8 cellular contexts compared by ENCODE assay signal in genomic region chr6:32127717-32128592, GRCh38. TPM values are rescaled to one million over a fixed set of nuclear protein-coding genes. Genes with fewer than 3 reads are reported as not detected.
A peak's percentile ranks its signal among the peaks of the same experiment; 100 is the strongest.
DNase-seq lines count a peak whose midpoint lies in the region; ATAC-seq and TF ChIP-seq lines count a peak whose summit lies in the region.

Gene ATF6B, minus strand, starts transcription at chr6:32128246. Its CDS starts 39 bp downstream, at chr6:32128207.

- H3K9me3 ChIP-seq in testis = no peaks in the 10 kb centered on the region

- peak within 1 kb of the TSS; percentile 98 for H3K4me3 Mint-ChIP-seq in activated naive CD8-positive, alpha-beta T cell

- ATAC-seq in HG02623 (IDR thresholded peaks at IDR 0.05; ENCODE audit: unreplicated experiment) (peak; percentile 86), omental fat pad (ENCODE audit: low FRiP score) (peak; percentile 92)

- intact Hi-C loops in testis (cut with DNase I; ENCODE audit: low total_unique reads) = loop anchor here (10.0 kb wide), 1 partner anchor 173 kb away; the partner anchor contains the start of genes NELFE and SKIC2

- TF ChIP-seq CTCF in GM10248 (IDR thresholded peaks at IDR 0.05; ENCODE audit: control extremely low read depth, extremely low read depth, low read depth, missing control alignments) (no peak), omental fat pad (IDR thresholded peaks at IDR 0.05) (no peak), testis (IDR thresholded peaks at IDR 0.05) (no peak)

- DNase-seq in GM10248 (ENCODE audit: extremely low spot score) (peak; percentile 98), NCI-H1105 (lab: John Stamatoyannopoulos, UW) (peak; percentile 98), SKM-1 treated with dmso at 0.1 percent for 144 hours (lab: John Stamatoyannopoulos, UW; ENCODE audit: unreplicated experiment) (peak; percentile 99), glomerular visceral epithelial cell (ENCODE audit: extremely low spot score) (peak; percentile 100), omental fat pad (ENCODE audit: low spot score) (peak; percentile 91), testis (peak; percentile 100)

- H3K4me1 Mint-ChIP-seq in activated naive CD8-positive, alpha-beta T cell (ENCODE audit: low read depth) = peaks cover 55% of the 10 kb centered on the region

- H3K36me3 Mint-ChIP-seq in activated naive CD8-positive, alpha-beta T cell = peaks cover 10% of the 10 kb centered on the region

- H3K9me3 Mint-ChIP-seq in activated naive CD8-positive, alpha-beta T cell (ENCODE audit: low read depth) = no peaks in the 10 kb centered on the region

- H3K4me1 ChIP-seq in testis = peaks cover 23% of the 10 kb centered on the region

- no peaks in the 10 kb centered on the region for H3K36me3 ChIP-seq in testis (ENCODE audit: low read depth, missing control alignments)

- peak within 1 kb of the TSS; percentile 92 to 99 for H3K27ac ChIP-seq in testis

- peak within 1 kb of the TSS; percentile 87 to 90 for H3K4me3 ChIP-seq in testis

- POLR2A ChIA-PET in GM10248 (lab: Yijun Ruan, JAX) = interaction anchor here (0.5 to 0.8 kb wide), 3 partner anchors 11 to 732 kb away, joined by 3 to 8 read pairs (median 7); no protein-coding TSS in a partner anchor

- H3K27ac Mint-ChIP-seq in activated naive CD8-positive, alpha-beta T cell = peak within 1 kb of the TSS; percentile 95

- WGBS in testis, 2 donors = 0 to 1% methylated on average over 38 to 44 of the region's 44 CpGs

- CTCF ChIA-PET in GM10248 (lab: Yijun Ruan, JAX) = interaction anchor here (0.9 to 5.9 kb wide), 5 partner anchors 11 to 710 kb away, joined by 3 to 64 read pairs (median 4); partner anchors contain the start of gene TAP2

- no peaks in the 10 kb centered on the region for H3K27me3 Mint-ChIP-seq in activated naive CD8-positive, alpha-beta T cell

- no peaks in the 10 kb centered on the region for H3K27me3 ChIP-seq in testis

- no peak for TF ChIP-seq POLR2A in testis (IDR thresholded peaks at IDR 0.05)

RNA-seq across cellular contexts. Expression of gene ATF6B, which starts in this region (rescaled TPM):
- total RNA-seq in omental fat pad (10 to 100 TPM; 23.2 to 44.3 (median 24.4) TPM), testis (100 to 1,000 TPM; 120 to 138 TPM)
- 76.3 TPM for polyA plus RNA-seq in testis (ENCODE audit: insufficient read depth, low read depth, low replicate concordance)

Comparison
In these comparisons a context has a peak if more than half of its experiments do, and no peak if none do; other contexts are left out.
1. Peak in every context shown above with its lines: DNase-seq, ATAC-seq, H3K4me3 ChIP-seq and H3K27ac ChIP-seq.